ENCODE assay signal across 20 cellular contexts in the genomic region with DNA sequence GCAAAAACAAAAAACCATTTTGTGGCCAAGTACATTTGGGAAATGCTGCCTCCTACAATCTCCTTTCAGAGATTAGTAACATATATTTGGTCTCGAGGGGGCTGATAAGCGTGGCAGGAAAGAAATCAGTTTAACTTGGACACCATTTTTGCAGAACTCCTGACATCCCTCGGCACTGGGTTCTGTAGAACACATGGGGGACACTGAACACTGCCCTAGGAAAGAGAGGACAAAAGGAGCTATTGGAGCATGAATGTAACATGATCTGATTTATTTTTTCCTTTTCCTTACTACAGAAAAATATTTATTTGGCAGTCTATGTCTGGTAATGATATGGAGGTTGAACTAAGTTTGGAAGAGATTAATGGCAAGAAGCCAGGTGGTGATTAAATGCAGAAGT.
A peak's percentile ranks its signal among the peaks of the same experiment; 100 is the strongest.
DNase-seq lines count a peak whose midpoint lies in the region; ATAC-seq lines count a peak whose summit lies in the region.
"Had no signal": no experiment of that assay in that cellular context is flagged by ENCODE, and none has a peak within 500 bp of the region (broad histone marks: within the 10 kb centered on the region; RNA-seq: fewer than 3 reads in every experiment).

No MANE protein-coding gene starts in this region.

- intact Hi-C loops in left ventricle myocardium superior (cut with micrococcal nuclease) (no loop called here), Right ventricle myocardium superior (cut with DNase I) (no loop called here)

- H3K4me1 Mint-ChIP-seq in T-helper 17 cell, result peaks cover 2% of the 10 kb centered on the region
- H3K4me1 Mint-ChIP-seq: CD8-positive, alpha-beta memory T cell had no signal

- DNase-seq in NCI-H1105 treated with DMSO at 0.1 percent for 48 hours (lab: John Stamatoyannopoulos, UW), result peak; percentile 53
- DNase-seq in NCI-H1105 (lab: John Stamatoyannopoulos, UW), result no peak
- DNase-seq in left ventricle myocardium superior, result no peak
- DNase-seq in Right ventricle myocardium superior, result no peak
- DNase-seq in left kidney (ENCODE audit: low read depth, low spot score), result peak; percentile 53
- no peak for DNase-seq in activated naive CD4-positive, alpha-beta T cell (lab: John Stamatoyannopoulos, UW)
- DNase-seq in T-helper 17 cell, result no peak
- no peak for DNase-seq in Kasumi-1 (lab: John Stamatoyannopoulos, UW)
- DNase-seq: AML-193; C1 segment of cervical spinal cord; Calu3; CD8-positive, alpha-beta memory T cell; GDM1; GOT3; HCEC 1CT; MV-4-11; NCI-H1436; NCI-H187 treated with DMSO at 0.1 percent for 48 hours; NCI-H69; T-helper 1 cell had no signal

- peaks cover 2% of the 10 kb centered on the region for H3K36me3 Mint-ChIP-seq in T-helper 17 cell (ENCODE audit: low read depth)
- H3K36me3 Mint-ChIP-seq: CD8-positive, alpha-beta memory T cell had no signal

- no peak overlapping the region for H3K27ac Mint-ChIP-seq in T-helper 17 cell
- H3K27ac Mint-ChIP-seq: CD8-positive, alpha-beta memory T cell had no signal

- ATAC-seq in left ventricle myocardium superior, result peak; percentile 30
- ATAC-seq in Right ventricle myocardium superior (ENCODE audit: poor library complexity), result no peak
- no peak for ATAC-seq in T-helper 17 cell

- no peaks in the 10 kb centered on the region for H3K9me3 ChIP-seq in T-helper 17 cell (ENCODE audit: control insufficient read depth, low read length, poor library complexity, severe bottlenecking)

- H3K27me3 Mint-ChIP-seq in T-helper 17 cell, result peaks cover 11% of the 10 kb centered on the region

- H3K4me3 Mint-ChIP-seq in T-helper 17 cell, result no peak overlapping the region
- H3K4me3 Mint-ChIP-seq: CD8-positive, alpha-beta memory T cell had no signal

Comparison
In these comparisons a context has a peak if more than half of its experiments do, and no peak if none do; other contexts are left out.
1. DNase-seq: peak in NCI-H1105 treated with DMSO at 0.1 percent for 48 hours (single experiment) and left kidney (single experiment); none in NCI-H1105 (single experiment), left ventricle myocardium superior (single experiment), Right ventricle myocardium superior (single experiment), activated naive CD4-positive, alpha-beta T cell (0 of 4), T-helper 17 cell (0 of 3) and Kasumi-1 (0 of 2).